1 cellular context compared by ENCODE assay signal in the genomic region with DNA sequence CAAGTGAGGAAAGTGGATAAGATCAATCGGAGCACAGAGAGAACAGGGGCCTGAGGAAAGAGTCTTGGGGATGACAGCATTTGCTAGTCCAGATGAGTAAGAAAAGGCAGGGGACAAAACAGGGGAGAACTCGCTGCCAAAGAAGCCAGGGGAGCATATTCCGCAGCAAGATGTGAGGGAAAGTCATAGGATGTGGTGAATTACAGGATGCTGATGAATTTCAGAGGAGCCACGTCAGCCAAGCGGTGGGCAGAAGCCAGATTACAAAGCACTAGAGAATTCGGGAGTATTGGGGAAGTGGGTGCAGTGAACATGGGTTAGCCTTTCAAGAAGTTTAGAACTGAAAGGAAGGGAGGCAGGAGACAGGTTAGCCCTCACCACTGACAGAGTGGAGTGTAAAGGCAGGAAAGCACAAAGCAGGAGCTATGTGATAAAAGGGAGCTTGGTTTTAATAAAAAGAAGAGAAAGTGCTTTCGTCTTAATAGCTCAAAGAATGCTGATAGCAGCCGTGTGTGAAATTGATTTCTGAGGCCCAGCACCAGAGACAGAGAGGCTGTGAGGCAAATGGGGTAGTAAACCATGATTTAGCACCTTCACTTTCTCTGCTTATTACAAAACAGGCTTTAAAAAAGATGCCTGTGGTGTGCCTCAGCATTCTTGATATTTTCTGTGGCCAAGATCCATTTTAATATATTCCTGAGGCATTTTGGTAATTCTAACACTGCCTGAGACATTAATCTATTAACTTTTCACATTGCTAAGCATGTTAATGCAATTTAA.
TF ChIP-seq lines count a peak whose summit lies in the region.

No MANE protein-coding gene starts in this region.

TF ChIP-seq in HepG2, 621 proteins besides CTCF, POLR2A, EP300 and RAD21:
- no peak for TF ChIP-seq KLF16 (CRISPR knock-in tag; IDR thresholded peaks at IDR 0.05)
- TF ChIP-seq, protein P1, sequence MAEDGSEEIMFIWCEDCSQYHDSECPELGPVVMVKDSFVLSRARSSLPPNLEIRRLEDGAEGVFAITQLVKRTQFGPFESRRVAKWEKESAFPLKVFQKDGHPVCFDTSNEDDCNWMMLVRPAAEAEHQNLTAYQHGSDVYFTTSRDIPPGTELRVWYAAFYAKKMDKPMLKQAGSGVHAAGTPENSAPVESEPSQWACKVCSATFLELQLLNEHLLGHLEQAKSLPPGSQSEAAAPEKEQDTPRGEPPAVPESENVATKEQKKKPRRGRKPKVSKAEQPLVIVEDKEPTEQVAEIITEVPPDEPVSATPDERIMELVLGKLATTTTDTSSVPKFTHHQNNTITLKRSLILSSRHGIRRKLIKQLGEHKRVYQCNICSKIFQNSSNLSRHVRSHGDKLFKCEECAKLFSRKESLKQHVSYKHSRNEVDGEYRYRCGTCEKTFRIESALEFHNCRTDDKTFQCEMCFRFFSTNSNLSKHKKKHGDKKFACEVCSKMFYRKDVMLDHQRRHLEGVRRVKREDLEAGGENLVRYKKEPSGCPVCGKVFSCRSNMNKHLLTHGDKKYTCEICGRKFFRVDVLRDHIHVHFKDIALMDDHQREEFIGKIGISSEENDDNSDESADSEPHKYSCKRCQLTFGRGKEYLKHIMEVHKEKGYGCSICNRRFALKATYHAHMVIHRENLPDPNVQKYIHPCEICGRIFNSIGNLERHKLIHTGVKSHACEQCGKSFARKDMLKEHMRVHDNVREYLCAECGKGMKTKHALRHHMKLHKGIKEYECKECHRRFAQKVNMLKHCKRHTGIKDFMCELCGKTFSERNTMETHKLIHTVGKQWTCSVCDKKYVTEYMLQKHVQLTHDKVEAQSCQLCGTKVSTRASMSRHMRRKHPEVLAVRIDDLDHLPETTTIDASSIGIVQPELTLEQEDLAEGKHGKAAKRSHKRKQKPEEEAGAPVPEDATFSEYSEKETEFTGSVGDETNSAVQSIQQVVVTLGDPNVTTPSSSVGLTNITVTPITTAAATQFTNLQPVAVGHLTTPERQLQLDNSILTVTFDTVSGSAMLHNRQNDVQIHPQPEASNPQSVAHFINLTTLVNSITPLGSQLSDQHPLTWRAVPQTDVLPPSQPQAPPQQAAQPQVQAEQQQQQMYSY (CRISPR knock-in tag; IDR thresholded peaks at IDR 0.05), result no peak
